Comparison of ENCODE assay signal across 2 cellular contexts in the genomic region with DNA sequence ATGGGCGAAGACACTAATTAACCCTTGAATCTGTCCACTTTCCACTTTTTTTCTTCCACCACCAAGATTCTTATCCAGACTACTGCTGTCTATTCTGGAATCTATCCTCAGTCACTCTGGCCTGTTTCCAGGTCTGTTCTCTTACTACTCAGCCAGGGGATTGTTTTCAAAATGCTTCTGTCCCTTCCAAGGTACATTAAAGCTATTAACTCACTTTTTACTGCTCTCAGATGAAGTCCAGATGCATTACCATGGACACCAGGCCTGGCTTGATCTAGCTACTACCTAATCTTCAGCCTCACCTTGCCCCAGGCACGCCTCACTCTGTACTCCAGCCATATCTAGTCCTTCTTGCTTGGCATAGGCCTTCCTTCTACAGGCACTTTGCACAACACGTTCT.
TF ChIP-seq lines count a peak whose summit lies in the region.

No MANE protein-coding gene starts in this region.

TF ChIP-seq in SK-N-SH, 30 proteins besides CTCF, POLR2A, EP300 and RAD21 (continued from another document):
- TF ChIP-seq ZBTB33 (IDR thresholded peaks at IDR 0.05; ENCODE audit: borderline replicate concordance, low read depth) (no peak), NFIC (IDR thresholded peaks at IDR 0.05; ENCODE audit: borderline replicate concordance) (no peak), FOXM1 (IDR thresholded peaks at IDR 0.05; ENCODE audit: low read depth) (no peak), USF1 (IDR thresholded peaks at IDR 0.05; ENCODE audit: borderline replicate concordance, low read depth) (no peak), FOXJ3 (CRISPR knock-in tag; IDR thresholded peaks at IDR 0.05) (no peak)

TF ChIP-seq in SK-N-SH treated with all-trans-retinoic acid at 6 μM for 48 hours, 23 proteins besides CTCF, POLR2A, EP300 and RAD21 (continued from another document):
- TF ChIP-seq, protein P1, sequence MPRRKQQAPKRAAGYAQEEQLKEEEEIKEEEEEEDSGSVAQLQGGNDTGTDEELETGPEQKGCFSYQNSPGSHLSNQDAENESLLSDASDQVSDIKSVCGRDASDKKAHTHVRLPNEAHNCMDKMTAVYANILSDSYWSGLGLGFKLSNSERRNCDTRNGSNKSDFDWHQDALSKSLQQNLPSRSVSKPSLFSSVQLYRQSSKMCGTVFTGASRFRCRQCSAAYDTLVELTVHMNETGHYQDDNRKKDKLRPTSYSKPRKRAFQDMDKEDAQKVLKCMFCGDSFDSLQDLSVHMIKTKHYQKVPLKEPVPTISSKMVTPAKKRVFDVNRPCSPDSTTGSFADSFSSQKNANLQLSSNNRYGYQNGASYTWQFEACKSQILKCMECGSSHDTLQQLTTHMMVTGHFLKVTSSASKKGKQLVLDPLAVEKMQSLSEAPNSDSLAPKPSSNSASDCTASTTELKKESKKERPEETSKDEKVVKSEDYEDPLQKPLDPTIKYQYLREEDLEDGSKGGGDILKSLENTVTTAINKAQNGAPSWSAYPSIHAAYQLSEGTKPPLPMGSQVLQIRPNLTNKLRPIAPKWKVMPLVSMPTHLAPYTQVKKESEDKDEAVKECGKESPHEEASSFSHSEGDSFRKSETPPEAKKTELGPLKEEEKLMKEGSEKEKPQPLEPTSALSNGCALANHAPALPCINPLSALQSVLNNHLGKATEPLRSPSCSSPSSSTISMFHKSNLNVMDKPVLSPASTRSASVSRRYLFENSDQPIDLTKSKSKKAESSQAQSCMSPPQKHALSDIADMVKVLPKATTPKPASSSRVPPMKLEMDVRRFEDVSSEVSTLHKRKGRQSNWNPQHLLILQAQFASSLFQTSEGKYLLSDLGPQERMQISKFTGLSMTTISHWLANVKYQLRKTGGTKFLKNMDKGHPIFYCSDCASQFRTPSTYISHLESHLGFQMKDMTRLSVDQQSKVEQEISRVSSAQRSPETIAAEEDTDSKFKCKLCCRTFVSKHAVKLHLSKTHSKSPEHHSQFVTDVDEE (CRISPR knock-in tag; IDR thresholded peaks at IDR 0.05): no peak
- no peak for TF ChIP-seq ESRRG (CRISPR knock-in tag; IDR thresholded peaks at IDR 0.05)
- TF ChIP-seq TOX (CRISPR knock-in tag; IDR thresholded peaks at IDR 0.05; ENCODE audit: borderline replicate concordance): no peak
- no peak for TF ChIP-seq PPARA (CRISPR knock-in tag; IDR thresholded peaks at IDR 0.05; ENCODE audit: borderline replicate concordance)
- TF ChIP-seq BACH2 (CRISPR knock-in tag; IDR thresholded peaks at IDR 0.05; ENCODE audit: borderline replicate concordance): no peak
- no peak for TF ChIP-seq ZFP30 (CRISPR knock-in tag; IDR thresholded peaks at IDR 0.05)
- no peak for TF ChIP-seq ISL1 (CRISPR knock-in tag; IDR thresholded peaks at IDR 0.05)
